In genomic region chr7:37400022-37400421, GRCh38 we compare ENCODE assay signal across 27 cellular contexts.
"Had no signal": no experiment of that assay in that cellular context is flagged by ENCODE, and none has a peak within 500 bp of the region (broad histone marks: within the 10 kb centered on the region; RNA-seq: fewer than 3 reads in every experiment).

No MANE protein-coding gene starts in this region.

- H3K27ac ChIP-seq: colonic mucosa, esophagus squamous epithelium, neural progenitor cell, parathyroid adenoma, prostate gland, right atrium auricular region, suprapubic skin had no signal

- H3K36me3 Mint-ChIP-seq: mesothelial cell of epicardium, neural progenitor cell had no signal

- H3K9me3 Mint-ChIP-seq: nephron had no signal

- H3K27me3 ChIP-seq: colonic mucosa, esophagus squamous epithelium, left lung, neural progenitor cell, right atrium auricular region, suprapubic skin had no signal

- DNase-seq: colonic mucosa; effector CD8-positive, alpha-beta T cell; erythroblast; esophagus squamous epithelium; head of caudate nucleus; kidney; left lung; mesenchymal stem cell; naive thymus-derived CD4-positive, alpha-beta T cell; stimulated activated CD4-positive, alpha-beta T cell treated with anti-CD3 and anti-CD28 coated beads, Interleukin-12 subunit alpha, Interleukin-12 subunit beta, amount 100 ng/mL, for 4 hours; stimulated activated CD4-positive, alpha-beta T cell treated with anti-CD3 and anti-CD28 coated beads, Interleukin-1b, Interleukin-23, amount 100 ng/mL, for 48 hours; stimulated activated CD4-positive, alpha-beta T cell treated with anti-CD3 and anti-CD28 coated beads, Interleukin-4, amount 100 ng/mL, for 1 hour; stimulated activated CD8-positive, alpha-beta memory T cell treated with anti-CD3 and anti-CD28 coated beads, Interleukin-4, amount 100 ng/mL, for 48 hours; stimulated activated naive CD4-positive, alpha-beta T cell; stimulated activated naive CD8-positive, alpha-beta T cell treated with anti-CD3 and anti-CD28 coated beads, Interleukin-15, amount 100 ng/mL, for 72 hours; trophoblast cell had no signal

- H2AFZ ChIP-seq: neural progenitor cell, parathyroid adenoma had no signal

- H3K27ac Mint-ChIP-seq: dendritic cell treated with granulocyte-macrophage colony-stimulating factor and Interleukin-4, amounts not matched to agents 40 ng/mL and 50 ng/mL, for 4 days; mesothelial cell of epicardium; nephron; neural progenitor cell; stimulated activated naive CD8-positive, alpha-beta T cell treated with anti-CD3 and anti-CD28 coated beads, Interleukin-15, amount 100 ng/mL, for 72 hours had no signal

- H3K27me3 Mint-ChIP-seq: dendritic cell treated with granulocyte-macrophage colony-stimulating factor and Interleukin-4, amounts not matched to agents 40 ng/mL and 50 ng/mL, for 4 days; naive thymus-derived CD4-positive, alpha-beta T cell; stimulated activated naive CD8-positive, alpha-beta T cell treated with anti-CD3 and anti-CD28 coated beads, Interleukin-15, amount 100 ng/mL, for 72 hours had no signal

- H3K4me3 ChIP-seq: colonic mucosa, esophagus squamous epithelium, left lung, neural progenitor cell, prostate gland, right atrium auricular region, smooth muscle cell, suprapubic skin had no signal

- H3K9ac ChIP-seq: neural progenitor cell, parathyroid adenoma had no signal

- H3K4me1 Mint-ChIP-seq: mesothelial cell of epicardium, nephron had no signal

- FAIRE-seq: frontal cortex, kidney had no signal

- H3K4me2 ChIP-seq: neural progenitor cell, smooth muscle cell had no signal

- ATAC-seq: left lung; naive thymus-derived CD4-positive, alpha-beta T cell; sciatic nerve; stimulated activated naive CD8-positive, alpha-beta T cell treated with anti-CD3 and anti-CD28 coated beads, Interleukin-15, amount 100 ng/mL, for 72 hours had no signal

- H3K4me3 Mint-ChIP-seq: dendritic cell treated with granulocyte-macrophage colony-stimulating factor and Interleukin-4, amounts not matched to agents 40 ng/mL and 50 ng/mL, for 4 days; mesothelial cell of epicardium; naive thymus-derived CD4-positive, alpha-beta T cell; nephron; neural progenitor cell; stimulated activated naive CD8-positive, alpha-beta T cell treated with anti-CD3 and anti-CD28 coated beads, Interleukin-15, amount 100 ng/mL, for 72 hours had no signal

- H3K9me3 ChIP-seq: colonic mucosa, esophagus squamous epithelium, prostate gland, right atrium auricular region, suprapubic skin had no signal

- H3K4me1 ChIP-seq: colonic mucosa, prostate gland, suprapubic skin had no signal

- H3K36me3 ChIP-seq: colonic mucosa, esophagus squamous epithelium, left lung, neural progenitor cell, prostate gland, right atrium auricular region, suprapubic skin had no signal
